ENCODE assay signal across 13 cellular contexts in genomic region chr15:96261575-96262034, GRCh38.
A peak's percentile ranks its signal among the peaks of the same experiment; 100 is the strongest.
DNase-seq lines count a peak whose midpoint lies in the region; ATAC-seq and TF ChIP-seq lines count a peak whose summit lies in the region.
"Had no signal": no experiment of that assay in that cellular context is flagged by ENCODE, and none has a peak within 500 bp of the region (broad histone marks: within the 10 kb centered on the region; RNA-seq: fewer than 3 reads in every experiment).

No MANE protein-coding gene starts in this region.

- peak; percentile 14 for DNase-seq in GM12865 (ENCODE audit: low read depth)
- DNase-seq in Right ventricle myocardium superior, result no peak
- DNase-seq in breast epithelium (ENCODE audit: low spot score in 2 of 2), result no peak
- no peak for DNase-seq in SK-N-SH
- DNase-seq in NCI-H510A treated with DMSO at 0.1 percent for 48 hours (lab: John Stamatoyannopoulos, UW), result no peak
- DNase-seq: H9, immature natural killer cell, ovary, transverse colon had no signal

- H3K27ac ChIP-seq in gastroesophageal sphincter, result peak overlapping the region; percentile 62 to 81 (median 70)
- H3K27ac ChIP-seq in breast epithelium, result peak overlapping the region in 1 of 2 donors; percentile 42
- no peak overlapping the region for H3K27ac ChIP-seq in SK-N-SH (ENCODE audit: low read depth in 2 of 2, low read length in 1 of 2)
- H3K27ac ChIP-seq: epithelial cell of prostate had no signal

- CTCF ChIA-PET in SK-N-SH (lab: Yijun Ruan, JAX), result no interaction called here

- no peak for TF ChIP-seq POLR2A in gastroesophageal sphincter (IDR thresholded peaks at IDR 0.05)
- TF ChIP-seq POLR2A in breast epithelium (IDR thresholded peaks at IDR 0.05), result no peak

- no peak for TF ChIP-seq RAD21 in SK-N-SH (IDR thresholded peaks at IDR 0.05; ENCODE audit: low read length)

- H3K9me2 ChIP-seq in SK-N-SH, result no peaks in the 10 kb centered on the region

- TF ChIP-seq CTCF in GM12865 (IDR thresholded peaks at IDR 0.05; ENCODE audit: insufficient read depth, low read depth, low read length, missing control alignments), result no peak
- TF ChIP-seq CTCF in gastroesophageal sphincter (IDR thresholded peaks at IDR 0.05), result no peak
- TF ChIP-seq CTCF in breast epithelium (IDR thresholded peaks at IDR 0.05), result no peak
- TF ChIP-seq CTCF in SK-N-SH (IDR thresholded peaks at IDR 0.05), result no peak

- no peak overlapping the region for H2AFZ ChIP-seq in SK-N-SH (ENCODE audit: low read depth)

- no peaks in the 10 kb centered on the region for H3F3A ChIP-seq in SK-N-SH (replicated peaks; ENCODE audit: insufficient read depth)

- no peak overlapping the region for H3K4me2 ChIP-seq in SK-N-SH

- H3K9me3 ChIP-seq in gastroesophageal sphincter (no peaks in the 10 kb centered on the region), breast epithelium (no peaks in the 10 kb centered on the region), SK-N-SH (no peaks in the 10 kb centered on the region; the same call in 1 of the 2 replicates)
- H3K9me3 ChIP-seq: ovary, transverse colon had no signal

- POLR2A ChIA-PET in SK-N-SH (lab: Yijun Ruan, JAX), result no interaction called here

- TF ChIP-seq EP300 in gastroesophageal sphincter (IDR thresholded peaks at IDR 0.05), result no peak
- no peak for TF ChIP-seq EP300 in SK-N-SH (IDR thresholded peaks at IDR 0.05; ENCODE audit: borderline replicate concordance in 1 of 2, low read depth in 1 of 2, low read length in 1 of 2)

- H3K4me3 ChIP-seq in GM12865 (ENCODE audit: low read depth, low read length) (no peak overlapping the region), gastroesophageal sphincter (no peak overlapping the region), breast epithelium (no peak overlapping the region), SK-N-SH (ENCODE audit: low read depth in 2 of 2, low read length in 1 of 2) (no peak overlapping the region)
- H3K4me3 ChIP-seq: ovary, transverse colon had no signal

- intact Hi-C loops in Right ventricle myocardium superior (cut with DNase I) (no loop called here), breast epithelium (cut with DNase I; ENCODE audit: low total_unique reads) (no loop called here)

- 19 to 38% methylated on average over 3 to 4 of the region's 4 CpGs for WGBS in gastroesophageal sphincter (ENCODE audit: low coverage in 1 of 2), 2 donors
- 11% methylated on average over 4 of the region's 4 CpGs for WGBS in SK-N-SH (ENCODE audit: low lambda C conversion rate)

- H3K4me1 ChIP-seq in gastroesophageal sphincter (peaks cover 13 to 58% (median 16%) of the 10 kb centered on the region in 3 donors), breast epithelium (no peaks in the 10 kb centered on the region), SK-N-SH (ENCODE audit: control insufficient read depth in 1 of 2, insufficient read depth in 2 of 2, low read depth in 1 of 2, low read length in 1 of 2) (no peaks in the 10 kb centered on the region)

- H4K20me1 ChIP-seq in SK-N-SH (ENCODE audit: insufficient read depth), result no peaks in the 10 kb centered on the region

- no peak overlapping the region for H3K9ac ChIP-seq in SK-N-SH

- H3K79me2 ChIP-seq in SK-N-SH (ENCODE audit: insufficient read depth), result no peaks in the 10 kb centered on the region

- ATAC-seq in GM21526 (IDR thresholded peaks at IDR 0.05; ENCODE audit: low FRiP score, unreplicated experiment) (peak; percentile 61), HG03139 (IDR thresholded peaks at IDR 0.05; ENCODE audit: unreplicated experiment) (peak; percentile 74), gastroesophageal sphincter (no peak), Right ventricle myocardium superior (ENCODE audit: poor library complexity) (no peak)

- no peaks in the 10 kb centered on the region for H3K36me3 ChIP-seq in gastroesophageal sphincter
- no peaks in the 10 kb centered on the region for H3K36me3 ChIP-seq in breast epithelium
- H3K36me3 ChIP-seq in SK-N-SH (replicated peaks in 1 of 2; ENCODE audit: control insufficient read depth in 1 of 2, insufficient read depth in 2 of 2, low read length in 1 of 2), result no peaks in the 10 kb centered on the region
- H3K36me3 ChIP-seq: ovary, transverse colon had no signal

- H3K27me3 ChIP-seq in gastroesophageal sphincter (no peaks in the 10 kb centered on the region), breast epithelium (no peaks in the 10 kb centered on the region), SK-N-SH (ENCODE audit: insufficient read depth) (no peaks in the 10 kb centered on the region)
- H3K27me3 ChIP-seq: ovary, transverse colon had no signal

TF ChIP-seq in SK-N-SH, 30 proteins besides CTCF, POLR2A, EP300 and RAD21:
- TF ChIP-seq, protein P1, sequence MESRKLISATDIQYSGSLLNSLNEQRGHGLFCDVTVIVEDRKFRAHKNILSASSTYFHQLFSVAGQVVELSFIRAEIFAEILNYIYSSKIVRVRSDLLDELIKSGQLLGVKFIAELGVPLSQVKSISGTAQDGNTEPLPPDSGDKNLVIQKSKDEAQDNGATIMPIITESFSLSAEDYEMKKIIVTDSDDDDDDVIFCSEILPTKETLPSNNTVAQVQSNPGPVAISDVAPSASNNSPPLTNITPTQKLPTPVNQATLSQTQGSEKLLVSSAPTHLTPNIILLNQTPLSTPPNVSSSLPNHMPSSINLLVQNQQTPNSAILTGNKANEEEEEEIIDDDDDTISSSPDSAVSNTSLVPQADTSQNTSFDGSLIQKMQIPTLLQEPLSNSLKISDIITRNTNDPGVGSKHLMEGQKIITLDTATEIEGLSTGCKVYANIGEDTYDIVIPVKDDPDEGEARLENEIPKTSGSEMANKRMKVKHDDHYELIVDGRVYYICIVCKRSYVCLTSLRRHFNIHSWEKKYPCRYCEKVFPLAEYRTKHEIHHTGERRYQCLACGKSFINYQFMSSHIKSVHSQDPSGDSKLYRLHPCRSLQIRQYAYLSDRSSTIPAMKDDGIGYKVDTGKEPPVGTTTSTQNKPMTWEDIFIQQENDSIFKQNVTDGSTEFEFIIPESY (IDR thresholded peaks at IDR 0.05; ENCODE audit: borderline replicate concordance, low read depth), result no peak
- TF ChIP-seq NRF1 (IDR thresholded peaks at IDR 0.05; ENCODE audit: low read depth, low read length) (no peak), PBX3 (IDR thresholded peaks at IDR 0.05) (no peak), TCF12 (IDR thresholded peaks at IDR 0.05) (no peak), RFX5 (IDR thresholded peaks at IDR 0.05; ENCODE audit: low read length) (no peak), NFIC (IDR thresholded peaks at IDR 0.05; ENCODE audit: borderline replicate concordance) (no peak)

Comparison
In these comparisons a context has a peak if more than half of its experiments do, and no peak if none do; other contexts are left out.
1. ATAC-seq: peak in GM21526 (single experiment) and HG03139 (single experiment); none in gastroesophageal sphincter (single experiment) and Right ventricle myocardium superior (single experiment).
2. H3K27ac ChIP-seq: peak in gastroesophageal sphincter (4 of 4); none in SK-N-SH (0 of 2).